In the genomic region with DNA sequence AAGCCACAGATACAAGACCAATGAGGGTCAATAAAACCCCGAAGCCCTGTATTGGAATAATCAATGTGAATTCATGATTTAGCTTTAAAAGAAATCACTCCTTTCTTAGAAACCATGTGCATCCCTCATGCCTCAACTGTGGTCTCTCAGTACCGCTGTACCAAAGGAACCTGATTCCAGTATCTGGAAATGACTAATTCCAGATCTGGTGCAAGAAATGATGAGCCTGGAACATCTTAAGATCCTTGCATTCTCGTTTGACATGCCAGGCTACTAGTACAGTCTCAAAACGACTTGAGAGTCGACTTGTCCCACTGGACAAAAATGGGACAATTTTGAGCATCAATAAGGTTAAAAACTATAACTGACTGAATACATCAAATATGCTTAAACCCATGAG, we compare ENCODE assay signal across 24 cellular contexts. TPM values are rescaled to one million over a fixed set of nuclear protein-coding genes. Genes with fewer than 3 reads are reported as not detected.
DNase-seq lines count a peak whose midpoint lies in the region; TF ChIP-seq lines count a peak whose summit lies in the region.
"Had no signal": no experiment of that assay in that cellular context is flagged by ENCODE, and none has a peak within 500 bp of the region (broad histone marks: within the 10 kb centered on the region; RNA-seq: fewer than 3 reads in every experiment).

No MANE protein-coding gene starts in this region.

- intact Hi-C loops in dorsolateral prefrontal cortex (cut with DNase I), result no loop called here
- intact Hi-C loops in transverse colon (cut with DNase I; ENCODE audit: low total_unique reads), result no loop called here

- H3K4me3 Mint-ChIP-seq in T-helper 2 cell treated with Interferon-gamma antibody and Interleukin-4, amounts not matched to agents 5 μg/mL and 100 μg/mL, for 36 hours, result no peak overlapping the region
- H3K4me3 Mint-ChIP-seq: H9 had no signal

- no peaks in the 10 kb centered on the region for H3K9me3 Mint-ChIP-seq in T-helper 2 cell treated with Interferon-gamma antibody and Interleukin-4, amounts not matched to agents 5 μg/mL and 100 μg/mL, for 36 hours
- H3K9me3 Mint-ChIP-seq: H9 had no signal

- H3K9me3 ChIP-seq in GM23248 (ENCODE audit: low read depth) (no peaks in the 10 kb centered on the region), transverse colon (no peaks in the 10 kb centered on the region)
- H3K9me3 ChIP-seq: MG63, SK-N-SH had no signal

- H3K9me2 ChIP-seq in GM23248 (ENCODE audit: insufficient read depth), result no peaks in the 10 kb centered on the region
- H3K9me2 ChIP-seq: SK-N-SH had no signal

- no peak overlapping the region for H3K9ac ChIP-seq in GM23248
- H3K9ac ChIP-seq: SK-N-SH had no signal

- H3K36me3 Mint-ChIP-seq in T-helper 2 cell treated with Interferon-gamma antibody and Interleukin-4, amounts not matched to agents 5 μg/mL and 100 μg/mL, for 36 hours (ENCODE audit: low read depth), result no peaks in the 10 kb centered on the region

- H3K4me1 ChIP-seq in GM23248 (ENCODE audit: insufficient read depth) (peaks cover 25% of the 10 kb centered on the region), transverse colon (peaks cover 9 to 32% (median 17%) of the 10 kb centered on the region in 4 donors)

- H3K36me3 ChIP-seq in GM23248 (ENCODE audit: low read depth), result no peaks in the 10 kb centered on the region
- H3K36me3 ChIP-seq in transverse colon, result no peaks in the 10 kb centered on the region
- H3K36me3 ChIP-seq: MG63 had no signal

- no peak overlapping the region for H2AFZ ChIP-seq in GM23248

- H3K27me3 Mint-ChIP-seq in T-helper 2 cell treated with Interferon-gamma antibody and Interleukin-4, amounts not matched to agents 5 μg/mL and 100 μg/mL, for 36 hours (ENCODE audit: low read depth), result no peaks in the 10 kb centered on the region

- no peak overlapping the region for H3K4me2 ChIP-seq in GM23248 (ENCODE audit: unreplicated experiment)
- H3K4me2 ChIP-seq: SK-N-SH had no signal

- TF ChIP-seq EP300 in transverse colon (IDR thresholded peaks at IDR 0.05; ENCODE audit: low read depth), result no peak

- H4K20me1 ChIP-seq in GM23248 (ENCODE audit: insufficient read depth), result no peaks in the 10 kb centered on the region

- TF ChIP-seq POLR2A in transverse colon (IDR thresholded peaks at IDR 0.05), result no peak

- TF ChIP-seq CTCF in dorsolateral prefrontal cortex (IDR thresholded peaks at IDR 0.05 in 54 of 56, conservative IDR thresholded peaks at IDR 0.05 in 2 of 56; ENCODE audit: low read depth in 1 of 56, partially characterized antibody in 56 of 56) (no peak), foreskin fibroblast (IDR thresholded peaks at IDR 0.05; ENCODE audit: low read depth, low read length) (no peak), transverse colon (IDR thresholded peaks at IDR 0.05) (no peak), GM13976 (IDR thresholded peaks at IDR 0.05; ENCODE audit: borderline replicate concordance, control extremely low read depth, extremely low read depth, insufficient read depth, missing control alignments) (no peak)

- no peak overlapping the region for H3K27ac Mint-ChIP-seq in T-helper 2 cell treated with Interferon-gamma antibody and Interleukin-4, amounts not matched to agents 5 μg/mL and 100 μg/mL, for 36 hours

- peak; percentile 44 for DNase-seq in GM23248
- no peak for DNase-seq in dorsolateral prefrontal cortex
- DNase-seq in foreskin fibroblast, result peak; percentile 35 to 59
- DNase-seq in transverse colon, result no peak
- DNase-seq in T-helper 2 cell treated with Interferon-gamma antibody and Interleukin-4, amounts not matched to agents 5 μg/mL and 100 μg/mL, for 36 hours (ENCODE audit: low spot score), result no peak
- DNase-seq in pons (ENCODE audit: low spot score), result no peak
- no peak for DNase-seq in GM13976 (ENCODE audit: low spot score)
- DNase-seq: Calu3; DND-41; H9; KBM-7; MG63; NCI-H2029; NCI-H446 treated with DMSO at 0.1 percent for 48 hours; NCI-H526; NCI-H82; NK-92 treated with Interleukin-12 subunit alpha and Interleukin-12 subunit beta, amount 100 ng/mL, for 24 hours; PC-3; SK-N-SH; SW 1271 had no signal

- H3K27ac ChIP-seq in GM23248 (no peak overlapping the region), dorsolateral prefrontal cortex (peak overlapping the region in 34 of 59 donors; percentile 3 to 96 (median 32)), transverse colon (peak overlapping the region; percentile 2 to 44 (median 14))

- H3K4me3 ChIP-seq in GM23248, result no peak overlapping the region
- no peak overlapping the region for H3K4me3 ChIP-seq in dorsolateral prefrontal cortex
- no peak overlapping the region for H3K4me3 ChIP-seq in foreskin fibroblast (ENCODE audit: low read depth in 1 of 2, low read length in 2 of 2)
- no peak overlapping the region for H3K4me3 ChIP-seq in transverse colon
- H3K4me3 ChIP-seq: MG63 had no signal

- peaks cover 11% of the 10 kb centered on the region for H3K4me1 Mint-ChIP-seq in T-helper 2 cell treated with Interferon-gamma antibody and Interleukin-4, amounts not matched to agents 5 μg/mL and 100 μg/mL, for 36 hours (ENCODE audit: low read depth)

- peaks cover 96% of the 10 kb centered on the region for H3K79me2 ChIP-seq in GM23248 (ENCODE audit: insufficient read depth)

- H3K27me3 ChIP-seq in GM23248 (replicated peaks; ENCODE audit: insufficient read depth), result no peaks in the 10 kb centered on the region
- no peaks in the 10 kb centered on the region for H3K27me3 ChIP-seq in dorsolateral prefrontal cortex
- no peaks in the 10 kb centered on the region for H3K27me3 ChIP-seq in transverse colon
- H3K27me3 ChIP-seq: MG63 had no signal

- H3F3A ChIP-seq in GM23248 (ENCODE audit: insufficient read depth), result peaks cover 37% of the 10 kb centered on the region

- in situ Hi-C loops in GM23248 (cut with MboI) (no loop called here), transverse colon (cut with MboI; ENCODE audit: low pct_ligation_motif_present in 1 of 4, low pct_unique_long_range_greater_than_20kb in 1 of 4, low sequenced_read_pairs in 3 of 4) (no loop called here), GM13976 (cut with MboI; ENCODE audit: low sequenced_read_pairs, unreplicated experiment) (no loop called here)

- 17 to 19% methylated on average over 5 of the region's 5 CpGs for WGBS in GM23248 (ENCODE audit: low coverage in 1 of 2, low lambda C conversion rate in 2 of 2, missing lambda C conversion rate in 2 of 2), 2 experiments
- 85 to 96% methylated on average over 3 to 5 of the region's 5 CpGs for WGBS in transverse colon (ENCODE audit: low coverage in 1 of 2), 2 donors

RNA-seq across cellular contexts. Expression of a gene that starts 21.2 kb away (rescaled TPM):
- total RNA-seq in GM23248 (2014; rRNA removed; shearing (Covaris generic)), result 4.8 and 6.6 TPM in 2 replicates
- 0.85 and 0.88 TPM in 2 replicates for polyA plus RNA-seq in GM23248 (2016; fragmentation: Nextera tagmentation; extraction: Ambion mirVana)
- total RNA-seq in dorsolateral prefrontal cortex (10 to 100 TPM; 41.7 to 92.3 (median 58.4) TPM), transverse colon (1 to 10 TPM; 6.0 to 8.3 (median 7.1) TPM)

RNA-seq across cellular contexts. Expression of a gene that starts 54.5 kb away (rescaled TPM):
- not detected in 2 replicates for total RNA-seq in GM23248 (2014; rRNA removed; shearing (Covaris generic))
- not detected in 2 replicates for polyA plus RNA-seq in GM23248 (2016; fragmentation: Nextera tagmentation; extraction: Ambion mirVana)
- total RNA-seq in dorsolateral prefrontal cortex (1 to 10 TPM in 2 of 120 experiments, under 1 TPM in 105, not detected in 13; 0.13 to 1.1 (median 0.31) TPM), transverse colon (10 to 100 TPM in 3 of 4 donors, 1 to 10 TPM in 1; 2.8 to 87.8 (median 66.2) TPM)
- total RNA-seq: Calu3, HepG2, HT1080, LHCN-M2 had no signal
- polyA plus RNA-seq: BJ, HepG2, SK-N-SH had no signal

Comparison
In these comparisons a context has a peak if more than half of its experiments do, and no peak if none do; other contexts are left out.
1. DNase-seq: peak in GM23248 (single experiment) and foreskin fibroblast (2 of 2); none in dorsolateral prefrontal cortex (0 of 10), transverse colon (single experiment), T-helper 2 cell treated with Interferon-gamma antibody and Interleukin-4, amounts not matched to agents 5 μg/mL and 100 μg/mL, for 36 hours (single experiment), pons (single experiment) and GM13976 (single experiment).